ENCODE assay signal across 1 cellular context in genomic region chr12:62891805-62892549, GRCh38.
TF ChIP-seq lines count a peak whose summit lies in the region.

No MANE protein-coding gene starts in this region.

TF ChIP-seq in HepG2, 621 proteins besides CTCF, POLR2A, EP300 and RAD21 (continued from another document and continues in another):
- TF ChIP-seq NR1H2 (CRISPR knock-in tag; IDR thresholded peaks at IDR 0.05; ENCODE audit: borderline replicate concordance, low read depth) (no peak), ZSCAN12 (CRISPR knock-in tag; IDR thresholded peaks at IDR 0.05) (no peak), ZBTB8A (CRISPR knock-in tag; IDR thresholded peaks at IDR 0.05; ENCODE audit: borderline replicate concordance, low read depth) (no peak), SNAPC4 (CRISPR knock-in tag; IDR thresholded peaks at IDR 0.05) (no peak), DNMT1 (CRISPR knock-in tag; IDR thresholded peaks at IDR 0.05) (no peak), NCOA2 (CRISPR knock-in tag; IDR thresholded peaks at IDR 0.05) (peak; percentile 92), ZBTB49 (CRISPR knock-in tag; IDR thresholded peaks at IDR 0.05; ENCODE audit: borderline replicate concordance) (no peak), ZNF260 (CRISPR knock-in tag; IDR thresholded peaks at IDR 0.05; ENCODE audit: borderline replicate concordance, low read depth) (no peak), ZNF891 (CRISPR knock-in tag; IDR thresholded peaks at IDR 0.05) (no peak), SAFB2 (CRISPR knock-in tag; IDR thresholded peaks at IDR 0.05; ENCODE audit: borderline replicate concordance, low read depth) (no peak; the same call in 1 of the 2 replicates), HIVEP1 (CRISPR knock-in tag; IDR thresholded peaks at IDR 0.05) (no peak), ZBTB43 (CRISPR knock-in tag; conservative IDR thresholded peaks at IDR 0.05) (peak; percentile 93), ZNF160 (CRISPR knock-in tag; IDR thresholded peaks at IDR 0.05) (no peak), TEF (CRISPR knock-in tag; IDR thresholded peaks at IDR 0.05) (peak; percentile 82), ZNF83 (CRISPR knock-in tag; IDR thresholded peaks at IDR 0.05; ENCODE audit: borderline replicate concordance) (no peak), KMT2B (CRISPR knock-in tag; IDR thresholded peaks at IDR 0.05) (no peak), ZNF704 (CRISPR knock-in tag; IDR thresholded peaks at IDR 0.05; ENCODE audit: borderline replicate concordance) (no peak), ZNF740 (CRISPR knock-in tag; IDR thresholded peaks at IDR 0.05) (no peak), MAFK (conservative IDR thresholded peaks at IDR 0.05 in 1 of 2, IDR thresholded peaks at IDR 0.05 in 1 of 2; ENCODE audit: low read length in 2 of 2) (no peak), SP2 (CRISPR knock-in tag; IDR thresholded peaks at IDR 0.05) (no peak), ZNF629 (CRISPR knock-in tag; conservative IDR thresholded peaks at IDR 0.05) (no peak), MEF2D (CRISPR knock-in tag; IDR thresholded peaks at IDR 0.05) (no peak), ZNF138 (CRISPR knock-in tag; IDR thresholded peaks at IDR 0.05; ENCODE audit: low read depth) (no peak), MIXL1 (CRISPR knock-in tag; IDR thresholded peaks at IDR 0.05) (peak; percentile 83), ZNF777 (CRISPR knock-in tag; IDR thresholded peaks at IDR 0.05) (no peak), NFKBIZ (CRISPR knock-in tag; IDR thresholded peaks at IDR 0.05) (no peak; the same call in 1 of the 2 replicates), POLR2AphosphoS5 (IDR thresholded peaks at IDR 0.05; ENCODE audit: low read depth, low read length) (0 out of 2 replicates have a peak, but pooled peaks have one; percentile 19), ELF4 (CRISPR knock-in tag; IDR thresholded peaks at IDR 0.05; ENCODE audit: borderline replicate concordance) (no peak), HNRNPH1 (optimal IDR thresholded peaks at IDR 0.05; ENCODE audit: low read depth, low read length) (no peak), TBL1XR1 (IDR thresholded peaks at IDR 0.05; ENCODE audit: borderline replicate concordance, low read length, partially characterized antibody) (peak; percentile 37), SIN3A (IDR thresholded peaks at IDR 0.05; ENCODE audit: borderline replicate concordance, low read depth, low read length) (no peak), ZGPAT (CRISPR knock-in tag; IDR thresholded peaks at IDR 0.05) (peak; percentile 91), GATA4 (IDR thresholded peaks at IDR 0.05; ENCODE audit: borderline replicate concordance, low read depth) (peak; percentile 89; the same call in 1 of the 2 replicates), ZBTB10 (CRISPR knock-in tag; IDR thresholded peaks at IDR 0.05; ENCODE audit: borderline replicate concordance) (no peak), ZFP62 (CRISPR knock-in tag; IDR thresholded peaks at IDR 0.05) (no peak), ZNF451 (CRISPR knock-in tag; IDR thresholded peaks at IDR 0.05) (no peak)
